In the genomic region with DNA sequence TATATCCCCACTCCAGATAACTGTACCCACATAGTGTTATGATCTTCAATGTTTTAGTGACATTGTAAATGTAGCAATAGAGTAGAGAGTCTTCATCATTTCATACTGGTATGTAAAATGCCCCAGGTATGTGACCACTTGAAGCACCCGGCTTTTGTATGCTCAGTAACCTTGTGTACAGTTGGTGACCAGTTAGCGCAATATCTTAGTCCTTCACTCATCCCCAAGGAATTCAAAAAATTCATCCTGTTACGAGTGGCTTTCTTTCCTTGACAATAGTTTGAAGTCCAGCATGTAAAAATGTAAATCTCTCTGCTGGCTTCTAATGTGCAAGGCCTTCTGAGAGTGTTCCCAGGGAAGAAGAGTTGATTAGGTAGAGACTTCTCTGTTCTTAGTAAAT, we compare ENCODE assay signal across 1 cellular context.
TF ChIP-seq lines count a peak whose summit lies in the region.

No MANE protein-coding gene starts in this region.

TF ChIP-seq in WTC11, 78 proteins besides CTCF, POLR2A, EP300 and RAD21 (continued from another document):
- no peak for TF ChIP-seq AFF4 (CRISPR knock-in tag; IDR thresholded peaks at IDR 0.05; ENCODE audit: borderline replicate concordance)
- TF ChIP-seq ESRRA (CRISPR knock-in tag; IDR thresholded peaks at IDR 0.05; ENCODE audit: borderline replicate concordance): no peak
- no peak for TF ChIP-seq SMAD3 (CRISPR knock-in tag; IDR thresholded peaks at IDR 0.05; ENCODE audit: borderline replicate concordance)
- no peak for TF ChIP-seq E2F5 (CRISPR knock-in tag; IDR thresholded peaks at IDR 0.05)
- TF ChIP-seq JUN (CRISPR knock-in tag; IDR thresholded peaks at IDR 0.05): no peak
- TF ChIP-seq ZMAT4 (CRISPR knock-in tag; IDR thresholded peaks at IDR 0.05): no peak
- no peak for TF ChIP-seq ELF4 (CRISPR knock-in tag; IDR thresholded peaks at IDR 0.05; ENCODE audit: low read depth)
- no peak for TF ChIP-seq FOXP4 (CRISPR knock-in tag; IDR thresholded peaks at IDR 0.05)
- no peak for TF ChIP-seq FOXK1 (CRISPR knock-in tag; IDR thresholded peaks at IDR 0.05)
- TF ChIP-seq GTF2I (CRISPR knock-in tag; conservative IDR thresholded peaks at IDR 0.05): no peak
- no peak for TF ChIP-seq JAZF1 (CRISPR knock-in tag; IDR thresholded peaks at IDR 0.05)
- no peak for TF ChIP-seq NFE2L1 (CRISPR knock-in tag; IDR thresholded peaks at IDR 0.05)
